2 cellular contexts compared by ENCODE assay signal in genomic region chr2:55012648-55013484, GRCh38.
TF ChIP-seq lines count a peak whose summit lies in the region.

No MANE protein-coding gene starts in this region.

TF ChIP-seq in HEK293, 187 proteins besides CTCF, POLR2A, EP300 and RAD21 (continued from another document):
- TF ChIP-seq PRDM6 (tag by site-specific recombination; IDR thresholded peaks at IDR 0.05) (peak; percentile 86), ZBTB26 (tag by site-specific recombination; optimal IDR thresholded peaks at IDR 0.05) (no peak), ZNF664 (tag by site-specific recombination; IDR thresholded peaks at IDR 0.05) (no peak), ZBTB21 (tag by site-specific recombination; IDR thresholded peaks at IDR 0.05) (no peak), ZNF518A (tag by site-specific recombination; conservative IDR thresholded peaks at IDR 0.05; ENCODE audit: low read depth) (no peak), ZNF335 (tag by site-specific recombination; conservative IDR thresholded peaks at IDR 0.05) (peak; percentile 31; the same call in 1 of the 2 replicates), ZFP37 (tag by site-specific recombination; IDR thresholded peaks at IDR 0.05) (no peak), ZXDB (tag by site-specific recombination; IDR thresholded peaks at IDR 0.05) (0 out of 2 replicates have a peak, but pooled peaks have one; percentile 10), IKZF3 (tag by site-specific recombination; IDR thresholded peaks at IDR 0.05) (peak; percentile 44; the same call in 1 of the 2 replicates), ZNF394 (tag by site-specific recombination; IDR thresholded peaks at IDR 0.05; ENCODE audit: borderline replicate concordance) (no peak)

TF ChIP-seq in HepG2, 621 proteins besides CTCF, POLR2A, EP300 and RAD21 (continued from another document):
- peak; percentile 44; the same call in 1 of the 2 replicates for TF ChIP-seq PAXIP1 (CRISPR knock-in tag; conservative IDR thresholded peaks at IDR 0.05)
- peak; percentile 22; the same call in 1 of the 2 replicates for TF ChIP-seq HMG20A (CRISPR knock-in tag; IDR thresholded peaks at IDR 0.05; ENCODE audit: borderline replicate concordance)
- peak; percentile 45 for TF ChIP-seq GATAD2A (CRISPR knock-in tag; IDR thresholded peaks at IDR 0.05)
- TF ChIP-seq ZBTB1 (CRISPR knock-in tag; IDR thresholded peaks at IDR 0.05; ENCODE audit: borderline replicate concordance) = no peak
- peak; percentile 57 for TF ChIP-seq CEBPG (CRISPR knock-in tag; IDR thresholded peaks at IDR 0.05)
- peak; percentile 52 for TF ChIP-seq ARID5B (CRISPR knock-in tag; IDR thresholded peaks at IDR 0.05)
- no peak for TF ChIP-seq ZNF501 (CRISPR knock-in tag; IDR thresholded peaks at IDR 0.05)
